Comparison of ENCODE assay signal across 1 cellular context in the genomic region with DNA sequence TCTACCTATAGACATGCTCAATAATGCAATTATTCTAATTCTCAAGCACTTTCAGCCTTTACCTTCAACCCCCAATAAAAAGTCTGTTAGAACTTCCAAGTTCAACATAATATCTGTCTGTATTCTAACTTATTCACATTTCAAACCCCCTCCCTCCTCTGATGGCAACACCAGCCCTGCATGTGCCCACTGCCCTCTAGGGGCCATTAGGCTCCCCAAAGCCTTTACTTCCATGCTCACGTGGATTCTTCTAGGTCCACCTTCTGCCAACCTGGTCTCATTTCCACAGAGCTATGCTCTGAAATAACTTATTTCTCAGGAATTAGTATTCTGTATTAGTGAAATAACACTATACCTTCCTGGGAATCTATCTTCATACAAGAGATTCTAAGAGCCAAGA.
TF ChIP-seq lines count a peak whose summit lies in the region.

No MANE protein-coding gene starts in this region.

TF ChIP-seq in HepG2, 621 proteins besides CTCF, POLR2A, EP300 and RAD21:
- TF ChIP-seq ZNF749 (CRISPR knock-in tag; IDR thresholded peaks at IDR 0.05; ENCODE audit: borderline replicate concordance) (no peak), STAG1 (CRISPR knock-in tag; IDR thresholded peaks at IDR 0.05) (peak; percentile 46)
- TF ChIP-seq, protein P1, sequence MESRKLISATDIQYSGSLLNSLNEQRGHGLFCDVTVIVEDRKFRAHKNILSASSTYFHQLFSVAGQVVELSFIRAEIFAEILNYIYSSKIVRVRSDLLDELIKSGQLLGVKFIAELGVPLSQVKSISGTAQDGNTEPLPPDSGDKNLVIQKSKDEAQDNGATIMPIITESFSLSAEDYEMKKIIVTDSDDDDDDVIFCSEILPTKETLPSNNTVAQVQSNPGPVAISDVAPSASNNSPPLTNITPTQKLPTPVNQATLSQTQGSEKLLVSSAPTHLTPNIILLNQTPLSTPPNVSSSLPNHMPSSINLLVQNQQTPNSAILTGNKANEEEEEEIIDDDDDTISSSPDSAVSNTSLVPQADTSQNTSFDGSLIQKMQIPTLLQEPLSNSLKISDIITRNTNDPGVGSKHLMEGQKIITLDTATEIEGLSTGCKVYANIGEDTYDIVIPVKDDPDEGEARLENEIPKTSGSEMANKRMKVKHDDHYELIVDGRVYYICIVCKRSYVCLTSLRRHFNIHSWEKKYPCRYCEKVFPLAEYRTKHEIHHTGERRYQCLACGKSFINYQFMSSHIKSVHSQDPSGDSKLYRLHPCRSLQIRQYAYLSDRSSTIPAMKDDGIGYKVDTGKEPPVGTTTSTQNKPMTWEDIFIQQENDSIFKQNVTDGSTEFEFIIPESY (CRISPR knock-in tag; IDR thresholded peaks at IDR 0.05), result no peak
